In the genomic region with DNA sequence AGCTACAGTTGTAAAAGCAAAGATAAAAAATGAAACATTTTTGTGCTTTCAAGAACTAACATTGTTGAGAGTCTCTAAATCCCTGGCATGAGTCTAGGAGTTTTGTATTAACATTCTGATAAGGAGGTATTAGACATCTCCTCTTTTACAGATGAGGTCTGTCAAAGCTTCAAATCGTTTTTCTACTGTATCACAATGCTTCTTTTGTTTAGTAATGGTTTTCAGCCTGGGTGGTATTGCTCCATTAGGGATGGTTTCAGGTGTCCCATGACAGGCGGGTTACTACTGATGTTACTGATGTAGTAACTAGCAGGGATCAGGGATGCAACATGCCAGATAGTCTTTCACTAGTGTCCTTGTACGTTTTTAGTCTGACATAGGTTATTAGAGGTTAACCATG, we compare ENCODE assay signal across 17 cellular contexts. TPM values are rescaled to one million over a fixed set of nuclear protein-coding genes. Genes with fewer than 3 reads are reported as not detected.
DNase-seq lines count a peak whose midpoint lies in the region; ATAC-seq, FAIRE-seq and TF ChIP-seq lines count a peak whose summit lies in the region.
"Had no signal": no experiment of that assay in that cellular context is flagged by ENCODE, and none has a peak within 500 bp of the region (broad histone marks: within the 10 kb centered on the region; RNA-seq: fewer than 3 reads in every experiment).

No MANE protein-coding gene starts in this region.

- H3K36me3 ChIP-seq in H7 (replicated peaks; ENCODE audit: control insufficient read depth, insufficient read depth, low read length) (no peaks in the 10 kb centered on the region), NT2/D1 (ENCODE audit: insufficient read depth, insufficient read length, low read length) (no peaks in the 10 kb centered on the region), H1 (ENCODE audit: control insufficient read depth in 2 of 4, insufficient read depth in 4 of 4, low read length in 3 of 4) (no peaks in the 10 kb centered on the region), neural cell (ENCODE audit: insufficient read depth, low read length) (no peaks in the 10 kb centered on the region)
- H3K36me3 ChIP-seq: transverse colon had no signal

- H3K18ac ChIP-seq in H1 (ENCODE audit: extremely low read depth, low read length) = no peak overlapping the region

- H3K14ac ChIP-seq in H1 (ENCODE audit: insufficient read length) = no peak overlapping the region

- no peaks in the 10 kb centered on the region for H3F3A ChIP-seq in neural cell (ENCODE audit: insufficient read depth, low read length, poor library complexity, severe bottlenecking)

- no peaks in the 10 kb centered on the region for H3K23me2 ChIP-seq in H1 (ENCODE audit: low read depth, low read length)

- H4K20me1 ChIP-seq in H1 (replicated peaks in 1 of 2; ENCODE audit: control insufficient read depth in 1 of 2, insufficient read depth in 2 of 2, low read length in 2 of 2) (no peaks in the 10 kb centered on the region), neural cell (ENCODE audit: insufficient read depth) (no peaks in the 10 kb centered on the region)

- no peak overlapping the region for H3K23ac ChIP-seq in H1 (ENCODE audit: insufficient read length)

- peaks cover 51 to 84% of the 10 kb centered on the region in 2 donors for H3K4me1 Mint-ChIP-seq in immature natural killer cell
- H3K4me1 Mint-ChIP-seq in naive thymus-derived CD8-positive, alpha-beta T cell = peaks cover 22 to 70% (median 54%) of the 10 kb centered on the region in 4 donors

- no peak overlapping the region for H3K27ac ChIP-seq in H1 (ENCODE audit: low read depth, low read length)
- peak overlapping the region; percentile 44 for H3K27ac ChIP-seq in neural cell (ENCODE audit: low read length)
- H3K27ac ChIP-seq: transverse colon had no signal

- no peaks in the 10 kb centered on the region for H3K9me2 ChIP-seq in neural cell (ENCODE audit: insufficient read depth, low read length)

- peak; percentile 55 for FAIRE-seq in H1 (lab: Jason Lieb, UNC)

- no peak for TF ChIP-seq POLR2A in H1 (IDR thresholded peaks at IDR 0.05; ENCODE audit: control extremely low read depth in 1 of 2, low read depth in 2 of 2, low read length in 2 of 2)

- CTCF ChIA-PET in H1 (lab: Charles Lee; ENCODE audit: partially characterized antibody) = interaction anchor here (0.6 to 1.5 kb wide), 3 partner anchors 10 to 54 kb away, joined by 3 to 4 read pairs (median 3); no protein-coding TSS in a partner anchor

- H2BK15ac ChIP-seq in H1 (ENCODE audit: low read length) = no peak overlapping the region

- 0 out of 2 replicates have a peak, but pooled peaks cover 2% of the 10 kb centered on the region for H3K79me1 ChIP-seq in H1 (ENCODE audit: low read depth, low read length)

- H2AFZ ChIP-seq in H1 (ENCODE audit: low read length) (no peak overlapping the region), neural cell (ENCODE audit: low read depth, low read length) (no peak overlapping the region)

- 16% methylated on average over 3 of the region's 3 CpGs; no CpG with 5 or more reads in 1 of the 2 experiments for WGBS in H1 (ENCODE audit: extremely low coverage in 1 of 2, insufficient coverage in 1 of 2, insufficient read length in 1 of 2, insufficient replicate concordance in 2 of 2, low coverage in 1 of 2, low lambda C conversion rate in 2 of 2, missing lambda C conversion rate in 1 of 2), 2 experiments

- no peak overlapping the region for H3K56ac ChIP-seq in H1 (replicated peaks; ENCODE audit: insufficient read length, low read depth, low read length)

- H3K9ac ChIP-seq in NT2/D1 (ENCODE audit: insufficient read length, low read depth) (no peak overlapping the region), H1 (replicated peaks in 1 of 4; ENCODE audit: extremely low read depth in 1 of 4, low read depth in 3 of 4, low read length in 3 of 4) (no peak overlapping the region), neural cell (ENCODE audit: low read length) (no peak overlapping the region)

- TF ChIP-seq CTCF in H1 (IDR thresholded peaks at IDR 0.05; ENCODE audit: control extremely low read depth in 1 of 3, insufficient read depth in 1 of 3, low read depth in 1 of 3, low read length in 3 of 3) = no peak
- TF ChIP-seq CTCF in neural cell (IDR thresholded peaks at IDR 0.05; ENCODE audit: poor library complexity, severe bottlenecking) = no peak

- peak; percentile 37 for DNase-seq in H7
- DNase-seq in NT2/D1 (ENCODE audit: low read depth, low spot score) = peak; percentile 23
- no peak for DNase-seq in H1 (ENCODE audit: low read depth in 1 of 2, low spot score in 2 of 2)
- no peak for DNase-seq in immature natural killer cell
- DNase-seq in naive thymus-derived CD8-positive, alpha-beta T cell = no peak
- no peak for DNase-seq in effector CD8-positive, alpha-beta T cell (lab: John Stamatoyannopoulos, UW)
- DNase-seq: activated B cell treated with CpG ODN at 0.5 μM for 24 hours; activated naive CD4-positive, alpha-beta T cell; midbrain; NCI-H1092; NCI-H2227 treated with DMSO at 0.1 percent for 48 hours; nucleus accumbens; transverse colon had no signal

- no peak overlapping the region for H4K8ac ChIP-seq in H1 (ENCODE audit: extremely low read depth, insufficient read depth, low read length)

- H3K9me3 Mint-ChIP-seq in immature natural killer cell = no peaks in the 10 kb centered on the region
- H3K9me3 Mint-ChIP-seq in naive thymus-derived CD8-positive, alpha-beta T cell = no peaks in the 10 kb centered on the region
- H3K9me3 Mint-ChIP-seq: activated B cell treated with CpG ODN at 0.5 μM for 24 hours; brain; stimulated activated memory B cell treated with anti-CD40 and anti-IgM and Interleukin-4, amounts not matched to agents 10 μg/mL and 1 μg/mL and 100 μg/mL, for 72 hours had no signal

- H3K27me3 ChIP-seq in H7 (ENCODE audit: control insufficient read depth, insufficient read depth, low read length) (no peaks in the 10 kb centered on the region), NT2/D1 (ENCODE audit: insufficient read depth, insufficient read length) (no peaks in the 10 kb centered on the region), H1 (replicated peaks in 1 of 4; ENCODE audit: control insufficient read depth in 3 of 4, extremely low read depth in 1 of 4, insufficient read depth in 3 of 4, low read length in 3 of 4) (no peaks in the 10 kb centered on the region), neural cell (ENCODE audit: insufficient read depth, low read depth, low read length) (no peaks in the 10 kb centered on the region)
- H3K27me3 ChIP-seq: transverse colon had no signal

- H2BK20ac ChIP-seq in H1 (ENCODE audit: low read length) = no peak overlapping the region

- H3K27me3 Mint-ChIP-seq in immature natural killer cell (ENCODE audit: low read depth in 3 of 3) = peaks cover 0 to 2% (median 0%) of the 10 kb centered on the region in 3 donors
- no peaks in the 10 kb centered on the region for H3K27me3 Mint-ChIP-seq in naive thymus-derived CD8-positive, alpha-beta T cell
- H3K27me3 Mint-ChIP-seq: activated B cell treated with CpG ODN at 0.5 μM for 24 hours; brain; stimulated activated memory B cell treated with anti-CD40 and anti-IgM and Interleukin-4, amounts not matched to agents 10 μg/mL and 1 μg/mL and 100 μg/mL, for 72 hours had no signal

- POLR2A ChIA-PET in H1 (lab: Charles Lee; ENCODE audit: partially characterized antibody) = interaction anchor here (0.8 to 4.5 kb wide), 5 partner anchors 13 to 54 kb away, joined by 3 to 19 read pairs (median 6); partner anchors contain the start of genes HACD1 and STAM
- POLR2A ChIA-PET in naive thymus-derived CD8-positive, alpha-beta T cell (lab: Charles Lee) = no interaction called here

- no peak overlapping the region for H2AK5ac ChIP-seq in H1 (ENCODE audit: low read depth, low read length)

- H3K27ac Mint-ChIP-seq in immature natural killer cell = no peak overlapping the region
- peak overlapping the region in 1 of 10 donors; percentile 15 for H3K27ac Mint-ChIP-seq in naive thymus-derived CD8-positive, alpha-beta T cell
- H3K27ac Mint-ChIP-seq: brain had no signal

- H2BK120ac ChIP-seq in H1 (replicated peaks; ENCODE audit: low read depth, low read length) = no peak overlapping the region

- ATAC-seq in GM18498 (IDR thresholded peaks at IDR 0.05; ENCODE audit: unreplicated experiment) = no peak
- no peak for ATAC-seq in naive thymus-derived CD8-positive, alpha-beta T cell
- ATAC-seq: stimulated activated memory B cell treated with anti-CD40 and anti-IgM and Interleukin-4, amounts not matched to agents 10 μg/mL and 1 μg/mL and 100 μg/mL, for 72 hours had no signal

- TF ChIP-seq RAD21 in H1 (IDR thresholded peaks at IDR 0.05 in 1 of 2, conservative IDR thresholded peaks at IDR 0.05 in 1 of 2; ENCODE audit: low read depth in 2 of 2, low read length in 2 of 2) (no peak), neural cell (conservative IDR thresholded peaks at IDR 0.05) (no peak)

- no peak overlapping the region for H3K4me3 Mint-ChIP-seq in immature natural killer cell
- H3K4me3 Mint-ChIP-seq in naive thymus-derived CD8-positive, alpha-beta T cell = no peak overlapping the region
- H3K4me3 Mint-ChIP-seq: activated B cell treated with CpG ODN at 0.5 μM for 24 hours; brain; stimulated activated memory B cell treated with anti-CD40 and anti-IgM and Interleukin-4, amounts not matched to agents 10 μg/mL and 1 μg/mL and 100 μg/mL, for 72 hours had no signal

- H2BK12ac ChIP-seq in H1 (ENCODE audit: low read depth, low read length) = no peak overlapping the region

- no peak overlapping the region for H3K4me3 ChIP-seq in H7 (ENCODE audit: insufficient read depth, low read depth, low read length)
- no peak overlapping the region for H3K4me3 ChIP-seq in NT2/D1 (ENCODE audit: insufficient read length, low read depth)
- H3K4me3 ChIP-seq in H1 (ENCODE audit: extremely low read depth in 1 of 4, insufficient read depth in 2 of 4, low read depth in 3 of 4, low read length in 4 of 4) = peak overlapping the region in 2 of 4 experiments; percentile 11 to 33; a peak in 1 of 8 replicates
- no peak overlapping the region for H3K4me3 ChIP-seq in neural cell (ENCODE audit: low read length)
- H3K4me3 ChIP-seq: transverse colon had no signal

- H4K5ac ChIP-seq in H1 (ENCODE audit: insufficient read length, low read depth, low read length) = peak overlapping the region; percentile 62

- peak overlapping the region; percentile 33 to 51; a peak in 3 of 4 replicates for H3K4me2 ChIP-seq in H1 (ENCODE audit: insufficient read depth in 1 of 2, low read depth in 2 of 2, low read length in 2 of 2)
- no peak overlapping the region for H3K4me2 ChIP-seq in neural cell (ENCODE audit: low read length)

- H2BK5ac ChIP-seq in H1 (ENCODE audit: low read depth, low read length) = no peak overlapping the region

- TF ChIP-seq EP300 in H1 (IDR thresholded peaks at IDR 0.05; ENCODE audit: borderline replicate concordance in 1 of 2, low read depth in 2 of 2, low read length in 2 of 2) = no peak
- peak; percentile 62 for TF ChIP-seq EP300 in neural cell (conservative IDR thresholded peaks at IDR 0.05; ENCODE audit: poor library complexity, severe bottlenecking)

- H3K4ac ChIP-seq in H1 (replicated peaks; ENCODE audit: insufficient read length, low read depth, low read length) = no peak overlapping the region

- H3K9me3 ChIP-seq in NT2/D1 (ENCODE audit: insufficient read depth, low read length) (no peaks in the 10 kb centered on the region), H1 (ENCODE audit: insufficient read depth in 2 of 2, low read depth in 1 of 2, low read length in 1 of 2) (no peaks in the 10 kb centered on the region), neural cell (ENCODE audit: low read length) (no peaks in the 10 kb centered on the region)
- H3K9me3 ChIP-seq: transverse colon had no signal

- H3K4me1 ChIP-seq in NT2/D1 (ENCODE audit: insufficient read depth, insufficient read length) (no peaks in the 10 kb centered on the region), H1 (replicated peaks in 1 of 4; ENCODE audit: control insufficient read depth in 3 of 4, insufficient read depth in 4 of 4, low read length in 3 of 4) (peaks cover 0 to 32% (median 15%) of the 10 kb centered on the region in 4 experiments; a peak in 6 of 7 replicates)

- H3K79me2 ChIP-seq in H1 (ENCODE audit: control insufficient read depth in 1 of 2, insufficient read depth in 2 of 2, low read length in 2 of 2) (peaks cover 0 to 73% of the 10 kb centered on the region in 2 experiments; a peak in 3 of 4 replicates), neural cell (replicated peaks; ENCODE audit: insufficient read depth, low read length) (peaks cover 10% of the 10 kb centered on the region)

- no peak overlapping the region for H4K91ac ChIP-seq in H1 (replicated peaks; ENCODE audit: insufficient read length, low read length)

- H3K36me3 Mint-ChIP-seq in immature natural killer cell = no peaks in the 10 kb centered on the region
- peaks cover 0 to 17% (median 2%) of the 10 kb centered on the region in 3 donors for H3K36me3 Mint-ChIP-seq in naive thymus-derived CD8-positive, alpha-beta T cell

RNA-seq across cellular contexts. Expression of gene STAM, which starts 27.4 kb away (rescaled TPM):
- total RNA-seq in H7 (2014; rRNA removed; shearing (Covaris generic)) = 21.6 and 25.4 TPM in 2 replicates
- 27.8 and 29.7 TPM in 2 replicates for total RNA-seq in H1 (2021; fragmentation: NEBNext Ultra II Directional; extraction: Animal tissue kit (Norgen Biotek cat#: 25700))
- polyA plus RNA-seq in H1 (2011; rRNA removed) = 17.0 and 22.0 TPM in 2 replicates
- 22.5 TPM for polyA plus RNA-seq in H1 (2011; cell fraction: cytosol; rRNA removed)
- polyA plus RNA-seq in H1 (2011; cell fraction: nucleus; rRNA removed) = 18.9 TPM
- 11.4 to 21.0 TPM (median 13.5 TPM) in 4 replicates for polyA plus RNA-seq in H1 (2012, experiment 1 of 2)
- 3.5 TPM for polyA plus RNA-seq in H1 (2012, experiment 2 of 2)
- 21.2 TPM for polyA plus RNA-seq in H1 (2013, experiment 1 of 2)
- 21.7 TPM for polyA plus RNA-seq in H1 (2013, experiment 2 of 2)
- polyA minus RNA-seq in H1 (2011; rRNA and poly(A)+ RNA removed) = 32.6 and 35.1 TPM in 2 replicates
- 15.3 TPM for polyA minus RNA-seq in H1 (2011; cell fraction: cytosol; rRNA and poly(A)+ RNA removed)
- 46.6 TPM for polyA minus RNA-seq in H1 (2011; cell fraction: nucleus; rRNA and poly(A)+ RNA removed)
- polyA plus RNA-seq in neural cell = 32.4 and 33.0 TPM in 2 replicates
- 51.6 and 63.9 TPM in 2 replicates for polyA minus RNA-seq in neural cell
- 1 to 10 TPM; 7.3 to 10.0 (median 7.9) TPM for polyA plus RNA-seq in immature natural killer cell
- 10 to 100 TPM; 19.5 to 23.8 TPM for total RNA-seq in naive thymus-derived CD8-positive, alpha-beta T cell
- polyA plus RNA-seq in naive thymus-derived CD8-positive, alpha-beta T cell = 1 to 10 TPM; 5.9 to 8.3 (median 7.4) TPM

RNA-seq across cellular contexts. Expression of gene HACD1, which starts 54.1 kb away (rescaled TPM):
- total RNA-seq in H7 (2014; rRNA removed; shearing (Covaris generic)) = 12.2 and 22.4 TPM in 2 replicates
- total RNA-seq in H1 (2021; fragmentation: NEBNext Ultra II Directional; extraction: Animal tissue kit (Norgen Biotek cat#: 25700)) = 30.8 and 32.6 TPM in 2 replicates
- polyA plus RNA-seq in H1 (2011; rRNA removed) (12.5 and 18.7 TPM in 2 replicates), neural cell (23.0 and 33.6 TPM in 2 replicates), immature natural killer cell (1 to 10 TPM in 2 of 3 donors, under 1 TPM in 1; 0.47 to 5.3 (median 1.9) TPM)
- 16.5 TPM for polyA plus RNA-seq in H1 (2011; cell fraction: cytosol; rRNA removed)
- 10.7 TPM for polyA plus RNA-seq in H1 (2011; cell fraction: nucleus; rRNA removed)
- 13.9 to 30.1 TPM (median 14.6 TPM) in 4 replicates for polyA plus RNA-seq in H1 (2012, experiment 1 of 2)
- polyA plus RNA-seq in H1 (2012, experiment 2 of 2) = 20.2 TPM
- 38.2 TPM for polyA plus RNA-seq in H1 (2013, experiment 1 of 2)
- 47.4 TPM for polyA plus RNA-seq in H1 (2013, experiment 2 of 2)
- polyA minus RNA-seq in H1 (2011; rRNA and poly(A)+ RNA removed) = 10.9 and 13.5 TPM in 2 replicates
- 9.8 TPM for polyA minus RNA-seq in H1 (2011; cell fraction: cytosol; rRNA and poly(A)+ RNA removed)
- polyA minus RNA-seq in H1 (2011; cell fraction: nucleus; rRNA and poly(A)+ RNA removed) = 15.1 TPM
- polyA minus RNA-seq in neural cell = 11.1 and 12.9 TPM in 2 replicates
- total RNA-seq in naive thymus-derived CD8-positive, alpha-beta T cell = 1 to 10 TPM in 1 of 2 experiments, under 1 TPM in 1; 0.63 to 1.4 TPM
- polyA plus RNA-seq in naive thymus-derived CD8-positive, alpha-beta T cell = under 1 TPM; 0.17 to 0.53 (median 0.26) TPM

Comparison
In these comparisons a context has a peak if more than half of its experiments do, and no peak if none do; other contexts are left out.
1. DNase-seq: peak in H7 (single experiment) and NT2/D1 (single experiment); none in H1 (0 of 2), immature natural killer cell (0 of 3), naive thymus-derived CD8-positive, alpha-beta T cell (0 of 10) and effector CD8-positive, alpha-beta T cell (single experiment).